9 cellular contexts compared by ENCODE assay signal in genomic region chr6:28683945-28684538, GRCh38.
DNase-seq lines count a peak whose midpoint lies in the region; ATAC-seq, FAIRE-seq and TF ChIP-seq lines count a peak whose summit lies in the region.
"Had no signal": no experiment of that assay in that cellular context is flagged by ENCODE, and none has a peak within 500 bp of the region (broad histone marks: within the 10 kb centered on the region; RNA-seq: fewer than 3 reads in every experiment).

No MANE protein-coding gene starts in this region.

- TF ChIP-seq RAD21 in SK-N-SH (IDR thresholded peaks at IDR 0.05; ENCODE audit: low read length), result peak; percentile 85

- H3K4me3 ChIP-seq in SK-N-SH (ENCODE audit: low read depth in 2 of 2, low read length in 1 of 2), result peak overlapping the region in 1 of 2 experiments; percentile 39; a peak in 1 of 4 replicates
- peak overlapping the region; percentile 22 to 25 for H3K4me3 ChIP-seq in prostate gland
- H3K4me3 ChIP-seq in gastroesophageal sphincter, result no peak overlapping the region

- H3K27me3 ChIP-seq in SK-N-SH (ENCODE audit: insufficient read depth) (peaks cover 38% of the 10 kb centered on the region), prostate gland (replicated peaks; ENCODE audit: insufficient read depth) (no peaks in the 10 kb centered on the region), gastroesophageal sphincter (peaks cover 78% of the 10 kb centered on the region)

- POLR2A ChIA-PET in SK-N-SH (lab: Yijun Ruan, JAX), result no interaction called here

- H3K4me1 ChIP-seq in SK-N-SH (ENCODE audit: control insufficient read depth in 1 of 2, insufficient read depth in 2 of 2, low read depth in 1 of 2, low read length in 1 of 2), result 0 out of 4 replicates have a peak, but pooled peaks cover 0 to 6% of the 10 kb centered on the region in 2 experiments
- no peaks in the 10 kb centered on the region for H3K4me1 ChIP-seq in prostate gland (replicated peaks)
- H3K4me1 ChIP-seq in gastroesophageal sphincter, result peaks cover 0 to 6% (median 0%) of the 10 kb centered on the region in 3 donors

- no peak overlapping the region for H3K9ac ChIP-seq in SK-N-SH

- TF ChIP-seq POLR2A in prostate gland (IDR thresholded peaks at IDR 0.05) (no peak), gastroesophageal sphincter (IDR thresholded peaks at IDR 0.05) (no peak)

- peak overlapping the region; percentile 39; the same call in 1 of the 2 replicates for H3K4me2 ChIP-seq in SK-N-SH

- ATAC-seq in gastroesophageal sphincter, result no peak

- TF ChIP-seq EP300 in SK-N-SH (IDR thresholded peaks at IDR 0.05; ENCODE audit: borderline replicate concordance in 1 of 2, low read depth in 1 of 2, low read length in 1 of 2) (no peak), gastroesophageal sphincter (IDR thresholded peaks at IDR 0.05) (no peak)

- TF ChIP-seq CTCF in SK-N-SH (IDR thresholded peaks at IDR 0.05) (peak; percentile 74), prostate gland (IDR thresholded peaks at IDR 0.05) (peak in 3 of 4 experiments; percentile 53 to 68 (median 65)), gastroesophageal sphincter (IDR thresholded peaks at IDR 0.05) (peak in 2 of 4 experiments; percentile 7 to 52)

- H3K36me3 ChIP-seq in SK-N-SH (replicated peaks in 1 of 2; ENCODE audit: control insufficient read depth in 1 of 2, insufficient read depth in 2 of 2, low read length in 1 of 2) (no peaks in the 10 kb centered on the region), prostate gland (no peaks in the 10 kb centered on the region), gastroesophageal sphincter (no peaks in the 10 kb centered on the region)

- CTCF ChIA-PET in SK-N-SH (lab: Yijun Ruan, JAX), result interaction anchor here (0.6 to 2.9 kb wide), 21 partner anchors 10 to 906 kb away, joined by 3 to 12 read pairs (median 4); no protein-coding TSS in a partner anchor

- 14% methylated on average over 9 of the region's 9 CpGs for WGBS in SK-N-SH (ENCODE audit: low lambda C conversion rate)
- WGBS in prostate gland, result 31% methylated on average over 9 of the region's 9 CpGs
- WGBS in gastroesophageal sphincter (ENCODE audit: low coverage in 1 of 2), 2 donors, result 38 to 51% methylated on average over 8 to 9 of the region's 9 CpGs

- intact Hi-C loops in prostate gland (cut with DNase I), result loop anchor here (10.0 kb wide), 1 partner anchor 901 kb away; the partner anchor contains the start of gene OR2H2

- no peaks in the 10 kb centered on the region for H3K79me2 ChIP-seq in SK-N-SH (ENCODE audit: insufficient read depth)

- no peaks in the 10 kb centered on the region for H3F3A ChIP-seq in SK-N-SH (replicated peaks; ENCODE audit: insufficient read depth)

- H2AFZ ChIP-seq in SK-N-SH (ENCODE audit: low read depth), result no peak overlapping the region

- H3K9me3 ChIP-seq in SK-N-SH, result no peaks in the 10 kb centered on the region
- H3K9me3 ChIP-seq in prostate gland, result no peaks in the 10 kb centered on the region
- no peaks in the 10 kb centered on the region for H3K9me3 ChIP-seq in gastroesophageal sphincter

- DNase-seq in activated T-cell treated with anti-CD3 and anti-CD28 coated beads, Interleukin-2, amount 50 U/mL, for 1 hour, result peak; percentile 29
- DNase-seq in activated T-cell treated with anti-CD3 and anti-CD28 coated beads, Interleukin-2, amount 50 U/mL, for 48 hours, result no peak
- peak; percentile 43 for DNase-seq in LHCN-M2 (ENCODE audit: low read depth)
- DNase-seq in SK-N-SH, result peak; percentile 52
- peak; percentile 14 for DNase-seq in fibroblast of gingiva (ENCODE audit: low read depth)
- peak; percentile 27 for DNase-seq in prostate gland (ENCODE audit: low spot score)
- no peak for DNase-seq in frontal cortex (ENCODE audit: low spot score in 2 of 2)

- H3K27ac ChIP-seq in SK-N-SH (ENCODE audit: low read depth in 2 of 2, low read length in 1 of 2), result no peak overlapping the region
- peak overlapping the region; percentile 65 to 74 for H3K27ac ChIP-seq in prostate gland
- no peak overlapping the region for H3K27ac ChIP-seq in gastroesophageal sphincter

- FAIRE-seq in frontal cortex (lab: Jason Lieb, UNC), result no peak
- FAIRE-seq: colon had no signal

- no peaks in the 10 kb centered on the region for H3K9me2 ChIP-seq in SK-N-SH

- no peaks in the 10 kb centered on the region for H4K20me1 ChIP-seq in SK-N-SH (ENCODE audit: insufficient read depth)

TF ChIP-seq in SK-N-SH, 30 proteins besides CTCF, POLR2A, EP300 and RAD21:
- TF ChIP-seq RXRA (IDR thresholded peaks at IDR 0.05; ENCODE audit: borderline replicate concordance, low read depth) (no peak), SMC3 (IDR thresholded peaks at IDR 0.05; ENCODE audit: low read depth, low read length) (peak; percentile 60; the same call in 1 of the 2 replicates), PBX3 (IDR thresholded peaks at IDR 0.05) (no peak), TAF1 (IDR thresholded peaks at IDR 0.05; ENCODE audit: borderline replicate concordance, low read depth, low read length) (no peak), NFIC (IDR thresholded peaks at IDR 0.05; ENCODE audit: borderline replicate concordance) (no peak), USF2 (IDR thresholded peaks at IDR 0.05; ENCODE audit: borderline replicate concordance, low read depth, low read length) (no peak)

Comparison
In these comparisons a context has a peak if more than half of its experiments do, and no peak if none do; other contexts are left out.
1. DNase-seq: peak in activated T-cell treated with anti-CD3 and anti-CD28 coated beads, Interleukin-2, amount 50 U/mL, for 1 hour (single experiment), LHCN-M2 (single experiment), SK-N-SH (single experiment), fibroblast of gingiva (single experiment) and prostate gland (single experiment); none in activated T-cell treated with anti-CD3 and anti-CD28 coated beads, Interleukin-2, amount 50 U/mL, for 48 hours (0 of 2) and frontal cortex (0 of 2).
2. H3K27ac ChIP-seq: peak in prostate gland (2 of 2); none in SK-N-SH (0 of 2) and gastroesophageal sphincter (0 of 4).
3. H3K4me3 ChIP-seq: peak in prostate gland (2 of 2); none in gastroesophageal sphincter (0 of 2).